ENCODE assay signal across 11 cellular contexts in the genomic region with DNA sequence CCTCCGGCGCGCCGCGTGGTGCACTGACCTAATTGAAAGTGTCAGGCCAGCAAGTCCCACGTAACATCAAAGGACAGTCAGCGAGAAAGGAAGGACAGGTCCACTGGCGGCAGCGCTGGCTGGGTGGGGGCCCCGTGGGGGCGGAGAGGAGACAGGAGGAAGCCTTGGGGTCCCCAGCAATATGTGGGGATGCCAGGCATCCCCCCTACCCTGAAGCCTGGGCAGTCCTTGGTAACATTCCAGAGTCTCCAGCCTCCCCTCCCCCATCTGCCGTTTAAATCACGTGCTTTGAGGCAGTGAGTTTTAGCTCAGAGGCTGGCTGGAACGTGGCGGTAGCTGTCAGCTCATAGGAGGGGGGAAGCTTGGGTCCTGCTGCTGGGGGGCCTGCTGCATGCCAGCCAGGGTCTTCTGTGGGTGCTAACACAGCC.
A peak's percentile ranks its signal among the peaks of the same experiment; 100 is the strongest.
DNase-seq lines count a peak whose midpoint lies in the region; ATAC-seq and TF ChIP-seq lines count a peak whose summit lies in the region.
"Had no signal": no experiment of that assay in that cellular context is flagged by ENCODE, and none has a peak within 500 bp of the region (broad histone marks: within the 10 kb centered on the region; RNA-seq: fewer than 3 reads in every experiment).

No MANE protein-coding gene starts in this region.

- peak overlapping the region; percentile 82 for H3K27ac Mint-ChIP-seq in neural progenitor cell
- H3K27ac Mint-ChIP-seq: activated naive CD8-positive, alpha-beta T cell had no signal

- H3K27me3 ChIP-seq in left ventricle myocardium inferior (ENCODE audit: low read depth) (no peaks in the 10 kb centered on the region), neural progenitor cell (no peaks in the 10 kb centered on the region)
- H3K27me3 ChIP-seq: neutrophil had no signal

- H3K27me3 Mint-ChIP-seq in neural progenitor cell (ENCODE audit: insufficient read depth, low read depth) = peaks cover 4% of the 10 kb centered on the region
- H3K27me3 Mint-ChIP-seq: activated naive CD8-positive, alpha-beta T cell had no signal

- H3K27ac ChIP-seq in C4-2B = peak overlapping the region; percentile 75
- H3K27ac ChIP-seq in left ventricle myocardium inferior (replicated peaks) = peak overlapping the region; percentile 80
- H3K27ac ChIP-seq in neural progenitor cell = no peak overlapping the region
- H3K27ac ChIP-seq: neutrophil had no signal

- H3K36me3 Mint-ChIP-seq in neural progenitor cell = no peaks in the 10 kb centered on the region
- H3K36me3 Mint-ChIP-seq: activated naive CD8-positive, alpha-beta T cell had no signal

- ATAC-seq in HG03442 (IDR thresholded peaks at IDR 0.05; ENCODE audit: unreplicated experiment) = no peak
- no peak for ATAC-seq in GM21360 (IDR thresholded peaks at IDR 0.05; ENCODE audit: unreplicated experiment)

- H3K4me3 ChIP-seq in left ventricle myocardium inferior = peak overlapping the region; percentile 39
- H3K4me3 ChIP-seq in neural progenitor cell = no peak overlapping the region

- intact Hi-C loops in left ventricle myocardium inferior (cut with micrococcal nuclease) = no loop called here

- H3F3A ChIP-seq in neural progenitor cell (ENCODE audit: low read depth) = no peaks in the 10 kb centered on the region

- H3K4me3 Mint-ChIP-seq in neural progenitor cell = peak overlapping the region; percentile 66
- H3K4me3 Mint-ChIP-seq: activated naive CD8-positive, alpha-beta T cell had no signal

- TF ChIP-seq CTCF in C4-2B (conservative IDR thresholded peaks at IDR 0.05) (no peak), left ventricle myocardium inferior (IDR thresholded peaks at IDR 0.05; ENCODE audit: borderline replicate concordance) (no peak), neural progenitor cell (IDR thresholded peaks at IDR 0.05) (no peak)

- no peaks in the 10 kb centered on the region for H4K20me1 ChIP-seq in neural progenitor cell (ENCODE audit: low read depth)

- no peaks in the 10 kb centered on the region for H3K79me2 ChIP-seq in neural progenitor cell (ENCODE audit: low read depth)

- H3K9me3 ChIP-seq in left ventricle myocardium inferior (replicated peaks) (no peaks in the 10 kb centered on the region), neural progenitor cell (ENCODE audit: low read depth) (no peaks in the 10 kb centered on the region)
- H3K9me3 ChIP-seq: neutrophil had no signal

- H3K4me1 Mint-ChIP-seq in neural progenitor cell = peaks cover 44% of the 10 kb centered on the region

- no peak overlapping the region for H3K9ac ChIP-seq in neural progenitor cell

- H3K4me2 ChIP-seq in neural progenitor cell = peak overlapping the region; percentile 57

- H3K4me1 ChIP-seq in left ventricle myocardium inferior = peaks cover 48% of the 10 kb centered on the region
- peaks cover 23% of the 10 kb centered on the region for H3K4me1 ChIP-seq in neural progenitor cell

- DNase-seq in amygdala (lab: John Stamatoyannopoulos, UW) = peak in 35 of 56 donors; percentile 28 to 80 (median 52)
- DNase-seq in left ventricle myocardium inferior = peak; percentile 59
- peak; percentile 83 for DNase-seq in neural progenitor cell (ENCODE audit: low spot score)
- no peak for DNase-seq in UCSD-AML1 (lab: John Stamatoyannopoulos, UW; ENCODE audit: unreplicated experiment)
- DNase-seq in DMS79 treated with DMSO at 0.1 percent for 48 hours (lab: John Stamatoyannopoulos, UW) = no peak
- DNase-seq: NCI-H1048 had no signal

- peak overlapping the region; percentile 83 for H2AFZ ChIP-seq in neural progenitor cell (replicated peaks)

- no peaks in the 10 kb centered on the region for H3K9me3 Mint-ChIP-seq in neural progenitor cell

- H3K36me3 ChIP-seq in left ventricle myocardium inferior = peaks cover 6% of the 10 kb centered on the region
- no peaks in the 10 kb centered on the region for H3K36me3 ChIP-seq in neural progenitor cell

Comparison
In these comparisons a context has a peak if more than half of its experiments do, and no peak if none do; other contexts are left out.
1. DNase-seq: peak in amygdala (35 of 56), left ventricle myocardium inferior (single experiment) and neural progenitor cell (single experiment); none in UCSD-AML1 (single experiment) and DMS79 treated with DMSO at 0.1 percent for 48 hours (single experiment).